In the genomic region with DNA sequence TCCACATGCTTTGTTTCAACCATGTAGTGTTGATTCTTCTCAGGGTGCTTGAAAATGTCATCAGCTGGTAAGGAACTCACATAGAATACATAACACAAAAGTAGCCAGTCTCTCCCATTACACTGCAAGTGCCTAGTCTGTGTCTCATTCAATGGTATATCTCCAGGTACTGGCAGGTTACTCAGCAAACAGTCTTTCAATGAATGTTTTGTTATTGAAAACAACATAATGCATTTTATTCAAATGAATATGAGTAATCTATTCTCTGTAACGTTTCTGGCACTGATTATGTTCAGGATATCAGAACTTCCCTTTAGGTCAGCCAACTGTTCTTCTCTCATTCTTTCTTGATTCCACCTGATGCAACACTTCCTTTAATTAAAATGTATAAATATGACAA, we compare ENCODE assay signal across 15 cellular contexts.
DNase-seq lines count a peak whose midpoint lies in the region; FAIRE-seq and TF ChIP-seq lines count a peak whose summit lies in the region.
"Had no signal": no experiment of that assay in that cellular context is flagged by ENCODE, and none has a peak within 500 bp of the region (broad histone marks: within the 10 kb centered on the region; RNA-seq: fewer than 3 reads in every experiment).

No MANE protein-coding gene starts in this region.

- no peak overlapping the region for H4K91ac ChIP-seq in H1 (replicated peaks; ENCODE audit: insufficient read length, low read length)

- H3K4me3 ChIP-seq in H1 (ENCODE audit: extremely low read depth in 1 of 4, insufficient read depth in 2 of 4, low read depth in 3 of 4, low read length in 4 of 4): no peak overlapping the region
- no peak overlapping the region for H3K4me3 ChIP-seq in keratinocyte (ENCODE audit: control insufficient read depth in 2 of 3, extremely low read depth in 1 of 3, insufficient read depth in 2 of 3, low read depth in 1 of 3, low read length in 3 of 3)
- H3K4me3 ChIP-seq: GM23248 had no signal

- H3K14ac ChIP-seq in H1 (ENCODE audit: insufficient read length): no peak overlapping the region

- H4K20me1 ChIP-seq in H1 (replicated peaks in 1 of 2; ENCODE audit: control insufficient read depth in 1 of 2, insufficient read depth in 2 of 2, low read length in 2 of 2) (no peaks in the 10 kb centered on the region), keratinocyte (ENCODE audit: control insufficient read depth, extremely low read depth, insufficient read depth, low read length) (no peaks in the 10 kb centered on the region)

- no peak for TF ChIP-seq RAD21 in H1 (IDR thresholded peaks at IDR 0.05 in 1 of 2, conservative IDR thresholded peaks at IDR 0.05 in 1 of 2; ENCODE audit: low read depth in 2 of 2, low read length in 2 of 2)

- H3K4me1 ChIP-seq in H1 (replicated peaks in 1 of 4; ENCODE audit: control insufficient read depth in 3 of 4, insufficient read depth in 4 of 4, low read length in 3 of 4) (peaks cover 0 to 3% (median 0%) of the 10 kb centered on the region in 4 experiments; a peak in 2 of 7 replicates), keratinocyte (ENCODE audit: control insufficient read depth, extremely low read depth, insufficient read depth, low read length) (peaks cover 7% of the 10 kb centered on the region)
- H3K4me1 ChIP-seq: Caco-2 had no signal

- DNase-seq in HFFc6 (no peak), H1 (ENCODE audit: low read depth in 1 of 2, low spot score in 2 of 2) (no peak), keratinocyte (ENCODE audit: low read depth, low spot score) (no peak), D721Med (ENCODE audit: insufficient read length, low spot score) (no peak), OCI-M2 (lab: John Stamatoyannopoulos, UW; ENCODE audit: unreplicated experiment) (no peak), GM19239 (ENCODE audit: insufficient read length, low spot score) (no peak)
- DNase-seq: C1 segment of cervical spinal cord; Caco-2; CD4-positive, alpha-beta memory T cell; DMS 273 treated with DMSO at 0.1 percent for 48 hours; DMS79; GM23248; HCEC 1CT had no signal

- no peak overlapping the region for H2BK20ac ChIP-seq in H1 (ENCODE audit: low read length)

- H3K79me1 ChIP-seq in H1 (ENCODE audit: low read depth, low read length): no peaks in the 10 kb centered on the region

- no peaks in the 10 kb centered on the region for H3K9me3 ChIP-seq in H1 (ENCODE audit: insufficient read depth in 2 of 2, low read depth in 1 of 2, low read length in 1 of 2)
- H3K9me3 ChIP-seq in keratinocyte (ENCODE audit: control insufficient read depth, low read depth, low read length): no peaks in the 10 kb centered on the region
- H3K9me3 ChIP-seq: Caco-2 had no signal

- H3K4me1 Mint-ChIP-seq in HFFc6 (ENCODE audit: low read depth): peaks cover 85% of the 10 kb centered on the region
- H3K4me1 Mint-ChIP-seq: CD4-positive, alpha-beta memory T cell had no signal

- H2BK120ac ChIP-seq in H1 (replicated peaks; ENCODE audit: low read depth, low read length): no peak overlapping the region

- FAIRE-seq in H1 (lab: Jason Lieb, UNC) (no peak), keratinocyte (lab: Jason Lieb, UNC) (peak; percentile 9), D721Med (lab: Jason Lieb, UNC) (no peak), GM19239 (lab: Jason Lieb, UNC) (no peak)
- FAIRE-seq: G401.6, GM12892 had no signal

- dilution Hi-C loops in keratinocyte (cut with MboI; ENCODE audit: extremely low pct_ligation_motif_present, low sequenced_read_pairs): no loop called here

- H3K9ac ChIP-seq in H1 (replicated peaks in 1 of 4; ENCODE audit: extremely low read depth in 1 of 4, low read depth in 3 of 4, low read length in 3 of 4): no peak overlapping the region
- H3K9ac ChIP-seq in keratinocyte (ENCODE audit: control insufficient read depth, extremely low read depth, insufficient read depth, low read length): no peak overlapping the region
- H3K9ac ChIP-seq: GM23248 had no signal

- H3K36me3 ChIP-seq in H1 (ENCODE audit: control insufficient read depth in 2 of 4, insufficient read depth in 4 of 4, low read length in 3 of 4) (no peaks in the 10 kb centered on the region), keratinocyte (ENCODE audit: control insufficient read depth in 2 of 2, extremely low read depth in 1 of 2, insufficient read depth in 2 of 2, low read length in 2 of 2) (no peaks in the 10 kb centered on the region)

- no peak for TF ChIP-seq EP300 in H1 (IDR thresholded peaks at IDR 0.05; ENCODE audit: borderline replicate concordance in 1 of 2, low read depth in 2 of 2, low read length in 2 of 2)

- H2AFZ ChIP-seq in H1 (ENCODE audit: low read length) (0 out of 2 replicates have a peak overlapping the region, but pooled peaks have one; percentile 15), keratinocyte (ENCODE audit: control insufficient read depth, low read length) (peak overlapping the region; percentile 3)
- H2AFZ ChIP-seq: GM23248 had no signal

- H3K23ac ChIP-seq in H1 (ENCODE audit: insufficient read length): no peak overlapping the region

- no peak overlapping the region for H2BK15ac ChIP-seq in H1 (ENCODE audit: low read length)

- no peaks in the 10 kb centered on the region for H3K79me2 ChIP-seq in H1 (ENCODE audit: control insufficient read depth in 1 of 2, insufficient read depth in 2 of 2, low read length in 2 of 2)
- no peaks in the 10 kb centered on the region for H3K79me2 ChIP-seq in keratinocyte (ENCODE audit: control insufficient read depth, insufficient read depth, low read length)

- H2BK5ac ChIP-seq in H1 (ENCODE audit: low read depth, low read length): no peak overlapping the region

- H2AK5ac ChIP-seq in H1 (ENCODE audit: low read depth, low read length): no peak overlapping the region

- H3K27me3 Mint-ChIP-seq in HFFc6 (ENCODE audit: insufficient read depth): no peaks in the 10 kb centered on the region
- H3K27me3 Mint-ChIP-seq: CD4-positive, alpha-beta memory T cell had no signal

- no peak overlapping the region for H3K4me2 ChIP-seq in H1 (ENCODE audit: insufficient read depth in 1 of 2, low read depth in 2 of 2, low read length in 2 of 2)
- H3K4me2 ChIP-seq in keratinocyte (ENCODE audit: control insufficient read depth, extremely low read depth, insufficient read depth, low read depth, low read length): no peak overlapping the region

- H4K5ac ChIP-seq in H1 (ENCODE audit: insufficient read length, low read depth, low read length): no peak overlapping the region

- no peak overlapping the region for H3K18ac ChIP-seq in H1 (ENCODE audit: extremely low read depth, low read length)

- no peaks in the 10 kb centered on the region for H3K9me3 Mint-ChIP-seq in HFFc6

- TF ChIP-seq CTCF in HFFc6 (IDR thresholded peaks at IDR 0.05): no peak
- TF ChIP-seq CTCF in H1 (IDR thresholded peaks at IDR 0.05; ENCODE audit: control extremely low read depth in 1 of 3, insufficient read depth in 1 of 3, low read depth in 1 of 3, low read length in 3 of 3): no peak
- no peak for TF ChIP-seq CTCF in keratinocyte (optimal IDR thresholded peaks at IDR 0.05 in 1 of 3, IDR thresholded peaks at IDR 0.05 in 1 of 3, conservative IDR thresholded peaks at IDR 0.05 in 1 of 3; ENCODE audit: extremely low read depth in 1 of 3, insufficient read depth in 2 of 3, low read length in 3 of 3)
- TF ChIP-seq CTCF in D721Med (IDR thresholded peaks at IDR 0.05; ENCODE audit: insufficient read depth, missing control alignments): no peak

- H3K4me3 Mint-ChIP-seq in HFFc6: no peak overlapping the region
- H3K4me3 Mint-ChIP-seq: CD4-positive, alpha-beta memory T cell had no signal

- no peak overlapping the region for H3K56ac ChIP-seq in H1 (replicated peaks; ENCODE audit: insufficient read length, low read depth, low read length)

- CTCF ChIA-PET in H1 (lab: Charles Lee; ENCODE audit: partially characterized antibody): no interaction called here

- WGBS in H1 (ENCODE audit: extremely low coverage in 1 of 2, insufficient coverage in 1 of 2, insufficient read length in 1 of 2, insufficient replicate concordance in 2 of 2, low coverage in 1 of 2, low lambda C conversion rate in 2 of 2, missing lambda C conversion rate in 1 of 2), 2 experiments: 61% methylated on average over 1 of the region's 1 CpG; no CpG with 5 or more reads in 1 of the 2 experiments

- H3K27me3 ChIP-seq in H1 (replicated peaks in 1 of 4; ENCODE audit: control insufficient read depth in 3 of 4, extremely low read depth in 1 of 4, insufficient read depth in 3 of 4, low read length in 3 of 4) (no peaks in the 10 kb centered on the region), keratinocyte (ENCODE audit: control insufficient read depth, extremely low read depth, insufficient read depth, low read length) (no peaks in the 10 kb centered on the region)

- peaks cover 17% of the 10 kb centered on the region for H3K36me3 Mint-ChIP-seq in HFFc6 (ENCODE audit: low read depth)
- H3K36me3 Mint-ChIP-seq: CD4-positive, alpha-beta memory T cell had no signal

- no peak overlapping the region for H2BK12ac ChIP-seq in H1 (ENCODE audit: low read depth, low read length)

- H3K4ac ChIP-seq in H1 (replicated peaks; ENCODE audit: insufficient read length, low read depth, low read length): no peak overlapping the region

- no peak overlapping the region for H4K8ac ChIP-seq in H1 (ENCODE audit: extremely low read depth, insufficient read depth, low read length)

- H3K9me1 ChIP-seq in keratinocyte (ENCODE audit: control insufficient read depth, extremely low read depth, insufficient read depth, low read length): no peaks in the 10 kb centered on the region

- H3K23me2 ChIP-seq in H1 (ENCODE audit: low read depth, low read length): no peaks in the 10 kb centered on the region

- peak overlapping the region; percentile 76; the same call in 1 of the 2 replicates for H3K27ac Mint-ChIP-seq in HFFc6
- H3K27ac Mint-ChIP-seq: CD4-positive, alpha-beta memory T cell had no signal

- H3K27ac ChIP-seq in H1 (ENCODE audit: low read depth, low read length) (no peak overlapping the region), keratinocyte (ENCODE audit: control insufficient read depth, insufficient read depth, low read length) (no peak overlapping the region)
- H3K27ac ChIP-seq: GM23248 had no signal

- POLR2A ChIA-PET in H1 (lab: Charles Lee; ENCODE audit: partially characterized antibody): no interaction called here

- TF ChIP-seq POLR2A in H1 (IDR thresholded peaks at IDR 0.05; ENCODE audit: control extremely low read depth in 1 of 2, low read depth in 2 of 2, low read length in 2 of 2): no peak

TF ChIP-seq in H1, 55 proteins besides CTCF, POLR2A, EP300 and RAD21:
- TF ChIP-seq SIN3A (conservative IDR thresholded peaks at IDR 0.05 in 1 of 2, IDR thresholded peaks at IDR 0.05 in 1 of 2; ENCODE audit: low read depth in 1 of 2, low read length in 2 of 2) (no peak), POLR2AphosphoS5 (IDR thresholded peaks at IDR 0.05; ENCODE audit: low read depth, low read length) (no peak), TAF7 (optimal IDR thresholded peaks at IDR 0.05; ENCODE audit: borderline replicate concordance, low read depth, low read length) (no peak), SP1 (IDR thresholded peaks at IDR 0.05; ENCODE audit: low read depth, low read length) (no peak)
- TF ChIP-seq, protein P1, sequence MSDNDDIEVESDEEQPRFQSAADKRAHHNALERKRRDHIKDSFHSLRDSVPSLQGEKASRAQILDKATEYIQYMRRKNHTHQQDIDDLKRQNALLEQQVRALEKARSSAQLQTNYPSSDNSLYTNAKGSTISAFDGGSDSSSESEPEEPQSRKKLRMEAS (IDR thresholded peaks at IDR 0.05): no peak
TF ChIP-seq in H1: peak in this region for 0.
